In genomic region chr5:138465288-138466057, GRCh38 we compare ENCODE assay signal across 8 cellular contexts. TPM values are rescaled to one million over a fixed set of nuclear protein-coding genes. Genes with fewer than 3 reads are reported as not detected.
DNase-seq lines count a peak whose midpoint lies in the region; ATAC-seq and TF ChIP-seq lines count a peak whose summit lies in the region.

TSS of gene EGR1 (plus strand) at chr5:138465479. CDS start at chr5:138465762, 283 bp downstream.

- H3K9ac ChIP-seq in mucosa of rectum (ENCODE audit: low read depth in 1 of 2, low read length in 2 of 2) = peak within 1 kb of the TSS; percentile 87 to 93

- peak within 1 kb of the TSS; percentile 95 to 100 for H3K27ac ChIP-seq in mucosa of rectum (ENCODE audit: low read depth in 2 of 2, low read length in 2 of 2)

- no peaks in the 10 kb centered on the region for H3K27me3 ChIP-seq in mucosa of rectum (ENCODE audit: control insufficient read depth in 2 of 2, insufficient read depth in 2 of 2, low read length in 2 of 2)

- TF ChIP-seq CTCF in epithelial cell of proximal tubule (conservative IDR thresholded peaks at IDR 0.05; ENCODE audit: low read depth, low read length) = no peak

- DNase-seq in DMS153 (lab: John Stamatoyannopoulos, UW) (peak; percentile 76), HuH-7.5 (ENCODE audit: low spot score) (peak; percentile 76), OCI-M2 (lab: John Stamatoyannopoulos, UW; ENCODE audit: unreplicated experiment) (peak; percentile 84), activated T-cell treated with anti-CD3 and anti-CD28 coated beads for 48 hours (ENCODE audit: low read depth) (peak; percentile 91), epithelial cell of proximal tubule (ENCODE audit: low read depth) (peak; percentile 52)
- DNase-seq in stimulated activated CD8-positive, alpha-beta memory T cell treated with anti-CD3 and anti-CD28 coated beads, Interleukin-4, amount 100 ng/mL, for 4 hours (ENCODE audit: low read depth in 2 of 2, low spot score in 1 of 2) = peak; percentile 94

- H3K9me3 ChIP-seq in mucosa of rectum (ENCODE audit: control insufficient read depth in 2 of 2, low read length in 2 of 2) = no peaks in the 10 kb centered on the region

- peaks cover 3 to 4% of the 10 kb centered on the region in 2 donors for H3K36me3 ChIP-seq in mucosa of rectum (ENCODE audit: control insufficient read depth in 2 of 2, insufficient read depth in 2 of 2, low read length in 2 of 2)

- ATAC-seq in GM21529 (IDR thresholded peaks at IDR 0.05; ENCODE audit: unreplicated experiment) = peak; percentile 54

- H3K4me3 ChIP-seq in epithelial cell of proximal tubule (ENCODE audit: low read depth, low read length) (peak within 1 kb of the TSS; percentile 87), mucosa of rectum (ENCODE audit: low read length in 2 of 2) (peak within 1 kb of the TSS; percentile 76 to 90)

- peaks cover 22 to 27% of the 10 kb centered on the region in 2 donors for H3K4me1 ChIP-seq in mucosa of rectum (ENCODE audit: control insufficient read depth in 2 of 2, insufficient read depth in 2 of 2, low read length in 2 of 2)

RNA-seq across cellular contexts. Expression of gene EGR1, which starts in this region (rescaled TPM):
- total RNA-seq in epithelial cell of proximal tubule = 2.2 and 6.7 TPM in 2 replicates

Comparison
In these comparisons a context has a peak if more than half of its experiments do, and no peak if none do; other contexts are left out.
1. Peak in every context shown above with its lines: DNase-seq, ATAC-seq, H3K4me3 ChIP-seq and H3K27ac ChIP-seq.